10 cellular contexts compared by ENCODE assay signal in the genomic region with DNA sequence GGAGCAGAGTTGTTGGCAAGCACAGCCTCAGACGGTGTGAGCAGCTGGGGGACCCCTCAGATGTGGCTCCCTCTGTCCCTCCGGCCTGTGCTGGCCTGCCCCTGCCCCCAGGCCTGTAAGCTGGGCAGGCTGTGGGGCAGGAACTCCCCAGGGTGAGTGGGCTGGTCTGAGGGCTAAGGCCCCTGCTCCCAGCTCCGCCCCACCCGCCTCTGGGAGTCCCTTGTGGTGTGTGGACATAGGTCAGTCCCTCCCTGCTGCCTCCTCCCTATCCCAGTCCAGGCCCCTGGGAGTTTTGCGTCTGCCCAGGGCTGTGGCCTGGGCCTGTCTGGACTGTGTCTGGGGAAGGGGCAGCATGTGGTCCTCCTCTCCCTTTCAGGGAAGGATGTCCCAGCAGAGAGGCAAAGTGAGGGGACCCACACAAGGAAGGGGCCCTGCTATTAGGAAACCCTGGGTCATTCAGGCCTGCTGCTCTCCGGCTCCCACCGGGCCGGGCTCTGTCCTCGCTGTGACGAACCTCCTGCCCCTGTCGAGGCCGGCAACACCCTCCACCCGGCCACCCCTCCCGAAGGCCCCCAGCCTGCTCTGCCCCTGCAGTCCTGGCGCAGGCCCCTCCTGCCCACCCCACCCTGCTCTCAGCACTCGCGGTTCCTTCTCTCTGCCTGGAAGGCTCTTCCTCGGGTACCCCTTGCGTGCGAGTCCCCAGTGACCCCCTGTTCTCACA. TPM values are rescaled to one million over a fixed set of nuclear protein-coding genes. Genes with fewer than 3 reads are reported as not detected.
A peak's percentile ranks its signal among the peaks of the same experiment; 100 is the strongest.
DNase-seq lines count a peak whose midpoint lies in the region; ATAC-seq, FAIRE-seq and TF ChIP-seq lines count a peak whose summit lies in the region.
"Had no signal": no experiment of that assay in that cellular context is flagged by ENCODE, and none has a peak within 500 bp of the region (broad histone marks: within the 10 kb centered on the region; RNA-seq: fewer than 3 reads in every experiment).

No MANE protein-coding gene starts in this region.

- peaks cover 35% of the 10 kb centered on the region for H3K27me3 Mint-ChIP-seq in neural crest cell (ENCODE audit: low read depth)

- peak; percentile 52 for DNase-seq in 8988T
- DNase-seq in NCI-H510A (lab: John Stamatoyannopoulos, UW), result peak; percentile 48
- peak; percentile 53 to 54 for DNase-seq in frontal cortex (ENCODE audit: low spot score in 2 of 2)
- DNase-seq in neural crest cell (ENCODE audit: low read depth, low spot score), result no peak
- DNase-seq in NCI-H2081 treated with DMSO at 0.1 percent for 48 hours (lab: John Stamatoyannopoulos, UW), result no peak
- DNase-seq in HPDE6-E6E7 (ENCODE audit: extremely low spot score), result no peak
- DNase-seq: NCI-H748 treated with DMSO at 0.1 percent for 48 hours, small intestine had no signal

- no peaks in the 10 kb centered on the region for H3K36me3 Mint-ChIP-seq in neural crest cell (ENCODE audit: low read depth)

- ATAC-seq in HG03196 (IDR thresholded peaks at IDR 0.05; ENCODE audit: unreplicated experiment), result no peak
- no peak for ATAC-seq in HG02798 (IDR thresholded peaks at IDR 0.05; ENCODE audit: poor library complexity, unreplicated experiment)

- no peak for FAIRE-seq in frontal cortex (lab: Jason Lieb, UNC)
- FAIRE-seq: small intestine had no signal

- H3K27ac Mint-ChIP-seq in neural crest cell (ENCODE audit: unreplicated experiment), result peak overlapping the region; percentile 84

- peak overlapping the region; percentile 38 for H3K4me3 Mint-ChIP-seq in neural crest cell

- H3K9me3 Mint-ChIP-seq in neural crest cell, result no peaks in the 10 kb centered on the region

- TF ChIP-seq CTCF in neural crest cell (conservative IDR thresholded peaks at IDR 0.05), result no peak

- H3K4me1 Mint-ChIP-seq in neural crest cell, result peaks cover 36% of the 10 kb centered on the region

RNA-seq across cellular contexts. Expression of a gene that starts 3.5 kb away (rescaled TPM):
- total RNA-seq in frontal cortex, result 2.9 TPM
- 8.9 and 9.6 TPM in 2 replicates for total RNA-seq in neural crest cell

RNA-seq across cellular contexts. Expression of a gene that starts 10.9 kb away (rescaled TPM):
- 1.2 TPM for total RNA-seq in frontal cortex
- total RNA-seq in neural crest cell, result 0.66 and 0.89 TPM in 2 replicates

RNA-seq across cellular contexts. Expression of a gene that starts 17.5 kb away (rescaled TPM):
- total RNA-seq in frontal cortex (not detected), neural crest cell (0.23 and 0.41 TPM in 2 replicates)

RNA-seq across cellular contexts. Expression of a gene that starts 24.9 kb away (rescaled TPM):
- 54.6 TPM for total RNA-seq in frontal cortex
- total RNA-seq in neural crest cell, result 113 and 117 TPM in 2 replicates

RNA-seq across cellular contexts. Expression of a gene that starts 32.9 kb away (rescaled TPM):
- total RNA-seq in frontal cortex (84.0 TPM), neural crest cell (249 and 261 TPM in 2 replicates)

Comparison
In these comparisons a context has a peak if more than half of its experiments do, and no peak if none do; other contexts are left out.
1. DNase-seq: peak in 8988T (single experiment), NCI-H510A (single experiment) and frontal cortex (2 of 2); none in neural crest cell (single experiment), NCI-H2081 treated with DMSO at 0.1 percent for 48 hours (single experiment) and HPDE6-E6E7 (single experiment).